7 cellular contexts compared by ENCODE assay signal in genomic region chr11:77325159-77325558, GRCh38. TPM values are rescaled to one million over a fixed set of nuclear protein-coding genes. Genes with fewer than 3 reads are reported as not detected.
"Had no signal": no experiment of that assay in that cellular context is flagged by ENCODE, and none has a peak within 500 bp of the region (broad histone marks: within the 10 kb centered on the region; RNA-seq: fewer than 3 reads in every experiment).

No MANE protein-coding gene starts in this region.

- H3K4me3 Mint-ChIP-seq: GM23338, H9 had no signal

- H3K4me3 ChIP-seq: GM23338, K562 had no signal

- H3K27ac Mint-ChIP-seq: GM23338, H9 had no signal

- DNase-seq: H9, KG1 had no signal

- H3K4me1 Mint-ChIP-seq: GM23338, H9 had no signal

- H3K9me3 Mint-ChIP-seq: H9 had no signal

- ATAC-seq: GM23338, HepG2, K562 had no signal

RNA-seq across cellular contexts. Expression of gene GDPD4, which starts 23.7 kb away (rescaled TPM):
- total RNA-seq: GM23338, H1, H9, HepG2, HT1080 had no signal
